Comparison of ENCODE assay signal across 1 cellular context in the genomic region with DNA sequence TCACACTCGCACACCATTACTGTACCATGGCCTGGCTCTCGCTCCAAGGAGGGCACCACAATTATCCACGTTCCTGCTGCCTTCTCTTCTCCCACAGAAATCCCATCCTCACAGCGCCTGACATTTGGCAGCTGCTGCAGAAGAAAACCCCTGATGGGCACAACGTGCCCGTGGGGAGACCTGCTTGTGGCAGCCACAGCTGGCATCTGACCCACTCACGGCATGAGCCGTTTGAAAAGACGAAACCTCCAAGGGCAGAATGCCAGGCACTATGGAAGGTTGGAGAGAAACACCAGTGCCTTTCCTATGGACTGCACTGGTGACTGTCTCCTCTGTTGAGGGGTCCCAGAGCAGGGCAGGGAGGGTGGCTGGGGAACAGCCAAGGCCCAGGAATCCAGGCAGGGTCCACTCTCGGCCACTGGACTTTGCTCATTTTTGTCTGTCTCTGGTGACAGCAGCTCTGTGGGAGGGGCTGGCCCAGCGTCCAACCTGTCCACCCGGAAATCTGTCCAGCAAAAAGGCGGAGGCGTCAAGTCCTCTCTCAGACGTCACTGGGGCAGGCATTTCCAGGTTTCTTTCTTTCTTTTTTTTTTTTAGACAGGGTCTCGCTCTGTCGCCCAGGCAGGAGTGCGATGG.
TF ChIP-seq lines count a peak whose summit lies in the region.

No MANE protein-coding gene starts in this region.

TF ChIP-seq in HepG2, 621 proteins besides CTCF, POLR2A, EP300 and RAD21 (continued from another document and continues in another):
- TF ChIP-seq, protein P1, sequence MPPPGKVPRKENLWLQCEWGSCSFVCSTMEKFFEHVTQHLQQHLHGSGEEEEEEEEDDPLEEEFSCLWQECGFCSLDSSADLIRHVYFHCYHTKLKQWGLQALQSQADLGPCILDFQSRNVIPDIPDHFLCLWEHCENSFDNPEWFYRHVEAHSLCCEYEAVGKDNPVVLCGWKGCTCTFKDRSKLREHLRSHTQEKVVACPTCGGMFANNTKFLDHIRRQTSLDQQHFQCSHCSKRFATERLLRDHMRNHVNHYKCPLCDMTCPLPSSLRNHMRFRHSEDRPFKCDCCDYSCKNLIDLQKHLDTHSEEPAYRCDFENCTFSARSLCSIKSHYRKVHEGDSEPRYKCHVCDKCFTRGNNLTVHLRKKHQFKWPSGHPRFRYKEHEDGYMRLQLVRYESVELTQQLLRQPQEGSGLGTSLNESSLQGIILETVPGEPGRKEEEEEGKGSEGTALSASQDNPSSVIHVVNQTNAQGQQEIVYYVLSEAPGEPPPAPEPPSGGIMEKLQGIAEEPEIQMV (CRISPR knock-in tag; IDR thresholded peaks at IDR 0.05; ENCODE audit: low read depth), result no peak
- TF ChIP-seq, protein P2, sequence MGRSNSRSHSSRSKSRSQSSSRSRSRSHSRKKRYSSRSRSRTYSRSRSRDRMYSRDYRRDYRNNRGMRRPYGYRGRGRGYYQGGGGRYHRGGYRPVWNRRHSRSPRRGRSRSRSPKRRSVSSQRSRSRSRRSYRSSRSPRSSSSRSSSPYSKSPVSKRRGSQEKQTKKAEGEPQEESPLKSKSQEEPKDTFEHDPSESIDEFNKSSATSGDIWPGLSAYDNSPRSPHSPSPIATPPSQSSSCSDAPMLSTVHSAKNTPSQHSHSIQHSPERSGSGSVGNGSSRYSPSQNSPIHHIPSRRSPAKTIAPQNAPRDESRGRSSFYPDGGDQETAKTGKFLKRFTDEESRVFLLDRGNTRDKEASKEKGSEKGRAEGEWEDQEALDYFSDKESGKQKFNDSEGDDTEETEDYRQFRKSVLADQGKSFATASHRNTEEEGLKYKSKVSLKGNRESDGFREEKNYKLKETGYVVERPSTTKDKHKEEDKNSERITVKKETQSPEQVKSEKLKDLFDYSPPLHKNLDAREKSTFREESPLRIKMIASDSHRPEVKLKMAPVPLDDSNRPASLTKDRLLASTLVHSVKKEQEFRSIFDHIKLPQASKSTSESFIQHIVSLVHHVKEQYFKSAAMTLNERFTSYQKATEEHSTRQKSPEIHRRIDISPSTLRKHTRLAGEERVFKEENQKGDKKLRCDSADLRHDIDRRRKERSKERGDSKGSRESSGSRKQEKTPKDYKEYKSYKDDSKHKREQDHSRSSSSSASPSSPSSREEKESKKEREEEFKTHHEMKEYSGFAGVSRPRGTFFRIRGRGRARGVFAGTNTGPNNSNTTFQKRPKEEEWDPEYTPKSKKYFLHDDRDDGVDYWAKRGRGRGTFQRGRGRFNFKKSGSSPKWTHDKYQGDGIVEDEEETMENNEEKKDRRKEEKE (IDR thresholded peaks at IDR 0.05), result no peak
- TF ChIP-seq ZNF432 (CRISPR knock-in tag; IDR thresholded peaks at IDR 0.05; ENCODE audit: borderline replicate concordance), result no peak
- TF ChIP-seq, protein P3, sequence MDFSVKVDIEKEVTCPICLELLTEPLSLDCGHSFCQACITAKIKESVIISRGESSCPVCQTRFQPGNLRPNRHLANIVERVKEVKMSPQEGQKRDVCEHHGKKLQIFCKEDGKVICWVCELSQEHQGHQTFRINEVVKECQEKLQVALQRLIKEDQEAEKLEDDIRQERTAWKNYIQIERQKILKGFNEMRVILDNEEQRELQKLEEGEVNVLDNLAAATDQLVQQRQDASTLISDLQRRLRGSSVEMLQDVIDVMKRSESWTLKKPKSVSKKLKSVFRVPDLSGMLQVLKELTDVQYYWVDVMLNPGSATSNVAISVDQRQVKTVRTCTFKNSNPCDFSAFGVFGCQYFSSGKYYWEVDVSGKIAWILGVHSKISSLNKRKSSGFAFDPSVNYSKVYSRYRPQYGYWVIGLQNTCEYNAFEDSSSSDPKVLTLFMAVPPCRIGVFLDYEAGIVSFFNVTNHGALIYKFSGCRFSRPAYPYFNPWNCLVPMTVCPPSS (IDR thresholded peaks at IDR 0.05), result no peak
- TF ChIP-seq EHMT2 (IDR thresholded peaks at IDR 0.05; ENCODE audit: borderline replicate concordance, low read depth, low read length), result no peak
- TF ChIP-seq EZH2 (conservative IDR thresholded peaks at IDR 0.05; ENCODE audit: low read depth, low read length), result no peak
- 0 out of 2 replicates have a peak, but pooled peaks have one; percentile 37 for TF ChIP-seq MEIS2 (CRISPR knock-in tag; IDR thresholded peaks at IDR 0.05)
- TF ChIP-seq ZNF251 (CRISPR knock-in tag; IDR thresholded peaks at IDR 0.05), result no peak
- TF ChIP-seq RNF2 (conservative IDR thresholded peaks at IDR 0.05; ENCODE audit: low read depth), result no peak
- no peak for TF ChIP-seq ZFY (CRISPR knock-in tag; IDR thresholded peaks at IDR 0.05)
- TF ChIP-seq ZNF276 (CRISPR knock-in tag; IDR thresholded peaks at IDR 0.05; ENCODE audit: low read depth), result no peak
- no peak for TF ChIP-seq ZNF20 (CRISPR knock-in tag; IDR thresholded peaks at IDR 0.05)
- TF ChIP-seq E2F5 (CRISPR knock-in tag; conservative IDR thresholded peaks at IDR 0.05), result no peak
- no peak for TF ChIP-seq TFDP2 (CRISPR knock-in tag; IDR thresholded peaks at IDR 0.05)
- no peak for TF ChIP-seq NR2C2 (CRISPR knock-in tag; IDR thresholded peaks at IDR 0.05; ENCODE audit: borderline replicate concordance)
- TF ChIP-seq, protein P4, sequence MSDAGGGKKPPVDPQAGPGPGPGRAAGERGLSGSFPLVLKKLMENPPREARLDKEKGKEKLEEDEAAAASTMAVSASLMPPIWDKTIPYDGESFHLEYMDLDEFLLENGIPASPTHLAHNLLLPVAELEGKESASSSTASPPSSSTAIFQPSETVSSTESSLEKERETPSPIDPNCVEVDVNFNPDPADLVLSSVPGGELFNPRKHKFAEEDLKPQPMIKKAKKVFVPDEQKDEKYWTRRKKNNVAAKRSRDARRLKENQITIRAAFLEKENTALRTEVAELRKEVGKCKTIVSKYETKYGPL (CRISPR knock-in tag; IDR thresholded peaks at IDR 0.05), result no peak
- TF ChIP-seq ELF3 (CRISPR knock-in tag; IDR thresholded peaks at IDR 0.05), result peak; percentile 73
- TF ChIP-seq BRF2 (CRISPR knock-in tag; IDR thresholded peaks at IDR 0.05), result no peak
- TF ChIP-seq NFAT5 (CRISPR knock-in tag; IDR thresholded peaks at IDR 0.05), result no peak
- no peak for TF ChIP-seq CBX2 (IDR thresholded peaks at IDR 0.05; ENCODE audit: low read depth, low read length)
- no peak for TF ChIP-seq CBX2 (CRISPR knock-in tag; IDR thresholded peaks at IDR 0.05; ENCODE audit: low read depth)
